8 cellular contexts compared by ENCODE assay signal in the genomic region with DNA sequence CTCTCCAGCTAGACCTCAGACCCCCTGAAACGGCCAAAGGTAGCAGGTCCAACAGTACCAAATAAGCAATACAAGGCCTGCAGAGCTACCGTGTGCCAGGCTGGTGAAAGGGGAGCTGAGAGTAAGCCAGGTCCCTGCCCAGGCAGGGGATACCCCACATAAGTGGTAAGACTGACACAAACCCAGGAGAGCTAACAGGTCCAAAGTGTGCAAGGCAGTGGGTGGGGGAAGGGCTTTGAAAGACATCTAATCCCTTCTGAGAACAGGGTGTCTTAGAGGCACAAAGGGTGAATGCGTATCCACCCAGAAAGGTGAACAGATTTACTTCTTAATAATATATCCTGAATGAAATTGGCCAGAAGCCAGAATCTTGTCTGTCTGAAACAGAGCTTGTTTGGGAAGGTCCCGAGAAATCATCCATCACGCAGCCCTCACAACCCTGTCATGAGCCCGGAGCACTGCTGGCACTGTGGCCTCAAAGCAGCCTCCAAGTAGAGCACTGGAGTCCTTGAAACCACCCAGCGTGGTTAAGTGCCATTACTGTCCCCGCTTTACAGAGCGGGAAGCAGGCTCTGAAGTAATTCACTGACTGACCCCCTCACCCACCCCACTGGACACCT. TPM values are rescaled to one million over a fixed set of nuclear protein-coding genes. Genes with fewer than 3 reads are reported as not detected.
A peak's percentile ranks its signal among the peaks of the same experiment; 100 is the strongest.
DNase-seq lines count a peak whose midpoint lies in the region; ATAC-seq and TF ChIP-seq lines count a peak whose summit lies in the region.

No MANE protein-coding gene starts in this region.

- no peak for ATAC-seq in activated CD8-positive, alpha-beta memory T cell treated with anti-CD3 and anti-CD28 coated beads, Interleukin-2, amount 10 ng/mL, durations not matched to agents 7 days and 5 days
- no peak for ATAC-seq in effector memory CD8-positive, alpha-beta T cell (replicated peaks)

- peak overlapping the region; percentile 98 for H3K4me2 ChIP-seq in OCI-LY7 (ENCODE audit: low read length)

- no peak for TF ChIP-seq CTCF in OCI-LY7 (conservative IDR thresholded peaks at IDR 0.05; ENCODE audit: low read length)

- no peaks in the 10 kb centered on the region for H3K27me3 ChIP-seq in mucosa of stomach (ENCODE audit: control insufficient read depth, insufficient read depth, low read length)

- H3K9me3 ChIP-seq in OCI-LY7 (ENCODE audit: low read length) (no peaks in the 10 kb centered on the region), mucosa of stomach (ENCODE audit: control insufficient read depth, low read length) (no peaks in the 10 kb centered on the region)

- H3K36me3 ChIP-seq in OCI-LY7 (ENCODE audit: insufficient read depth, low read length): peaks cover 43% of the 10 kb centered on the region
- no peaks in the 10 kb centered on the region for H3K36me3 ChIP-seq in mucosa of stomach (ENCODE audit: control insufficient read depth, insufficient read depth, low read length)

- no peaks in the 10 kb centered on the region for H3K9me2 ChIP-seq in OCI-LY7 (ENCODE audit: insufficient read depth, low read length)

- CTCF ChIA-PET in activated CD8-positive, alpha-beta memory T cell treated with anti-CD3 and anti-CD28 coated beads, Interleukin-2, amount 10 ng/mL, durations not matched to agents 7 days and 5 days (lab: Charles Lee): no interaction called here
- CTCF ChIA-PET in OCI-LY7 (lab: Charles Lee; ENCODE audit: unreplicated experiment): no interaction called here

- H4K20me1 ChIP-seq in OCI-LY7 (ENCODE audit: insufficient read depth, low read length): peaks cover 28% of the 10 kb centered on the region

- H3K27ac ChIP-seq in OCI-LY7 (ENCODE audit: low read depth, low read length, poor library complexity, severe bottlenecking): peak overlapping the region; percentile 75

- DNase-seq in activated CD8-positive, alpha-beta memory T cell treated with anti-CD3 and anti-CD28 coated beads, Interleukin-2, amount 10 ng/mL, durations not matched to agents 7 days and 5 days: no peak
- no peak for DNase-seq in activated CD8-positive, alpha-beta memory T cell treated with anti-CD3 and anti-CD28 coated beads, Interleukin-2, amount 50 U/mL, for 48 hours
- DNase-seq in OCI-LY7 (ENCODE audit: low spot score) (peak; percentile 35), NCI-H2196 treated with DMSO at 0.1 percent for 48 hours (lab: John Stamatoyannopoulos, UW; ENCODE audit: unreplicated experiment) (no peak), NCI-H2081 (lab: John Stamatoyannopoulos, UW) (no peak), NCI-H1436 treated with DMSO at 0.1 percent for 48 hours (lab: John Stamatoyannopoulos, UW) (no peak)
- peak in 1 of 3 experiments; percentile 5 for DNase-seq in effector memory CD8-positive, alpha-beta T cell

- H3K4me3 ChIP-seq in OCI-LY7 (ENCODE audit: low read depth, low read length, poor library complexity, severe bottlenecking): peak overlapping the region; percentile 95
- peak overlapping the region; percentile 92 for H3K4me3 ChIP-seq in mucosa of stomach (ENCODE audit: low read length)

- peaks cover 56% of the 10 kb centered on the region for H3K4me1 ChIP-seq in OCI-LY7 (ENCODE audit: insufficient read depth, low read length, poor library complexity, severe bottlenecking)
- peaks cover 40% of the 10 kb centered on the region for H3K4me1 ChIP-seq in mucosa of stomach (ENCODE audit: control insufficient read depth, insufficient read depth, low read length)

- peaks cover 64% of the 10 kb centered on the region for H3K79me2 ChIP-seq in OCI-LY7 (ENCODE audit: insufficient read depth, low read depth, low read length)

- H3K9me3 Mint-ChIP-seq in activated CD8-positive, alpha-beta memory T cell treated with anti-CD3 and anti-CD28 coated beads, Interleukin-2, amount 10 ng/mL, durations not matched to agents 7 days and 5 days (ENCODE audit: low read depth): no peaks in the 10 kb centered on the region
- no peaks in the 10 kb centered on the region for H3K9me3 Mint-ChIP-seq in effector memory CD8-positive, alpha-beta T cell

- BruUV-seq in OCI-LY7 (replicated peaks; lab: Mats Ljungman, UMichigan): no TSS peak

- H3K27ac Mint-ChIP-seq in activated CD8-positive, alpha-beta memory T cell treated with anti-CD3 and anti-CD28 coated beads, Interleukin-2, amount 10 ng/mL, durations not matched to agents 7 days and 5 days: peak overlapping the region; percentile 84
- peak overlapping the region; percentile 75 to 89 for H3K27ac Mint-ChIP-seq in effector memory CD8-positive, alpha-beta T cell

- peak overlapping the region; percentile 94 for H3K4me3 Mint-ChIP-seq in activated CD8-positive, alpha-beta memory T cell treated with anti-CD3 and anti-CD28 coated beads, Interleukin-2, amount 10 ng/mL, durations not matched to agents 7 days and 5 days
- H3K4me3 Mint-ChIP-seq in effector memory CD8-positive, alpha-beta T cell: peak overlapping the region; percentile 89 to 92

- H3K27me3 Mint-ChIP-seq in activated CD8-positive, alpha-beta memory T cell treated with anti-CD3 and anti-CD28 coated beads, Interleukin-2, amount 10 ng/mL, durations not matched to agents 7 days and 5 days: peaks cover 8% of the 10 kb centered on the region
- H3K27me3 Mint-ChIP-seq in effector memory CD8-positive, alpha-beta T cell: no peaks in the 10 kb centered on the region

- intact Hi-C loops in OCI-LY7 (cut with micrococcal nuclease; ENCODE audit: unreplicated experiment): loop anchor here (2.0 kb wide), 1 partner anchor 93 kb away; a partner anchor contains a TSS

- H3K4me1 Mint-ChIP-seq in activated CD8-positive, alpha-beta memory T cell treated with anti-CD3 and anti-CD28 coated beads, Interleukin-2, amount 10 ng/mL, durations not matched to agents 7 days and 5 days: peaks cover 52% of the 10 kb centered on the region
- peaks cover 30 to 41% of the 10 kb centered on the region in 2 donors for H3K4me1 Mint-ChIP-seq in effector memory CD8-positive, alpha-beta T cell (ENCODE audit: low read depth in 2 of 2)

- peak overlapping the region; percentile 79 for H3K9ac ChIP-seq in mucosa of stomach (ENCODE audit: low read length)

- peaks cover 11% of the 10 kb centered on the region for H3K36me3 Mint-ChIP-seq in activated CD8-positive, alpha-beta memory T cell treated with anti-CD3 and anti-CD28 coated beads, Interleukin-2, amount 10 ng/mL, durations not matched to agents 7 days and 5 days
- H3K36me3 Mint-ChIP-seq in effector memory CD8-positive, alpha-beta T cell (ENCODE audit: insufficient read depth): peaks cover 3% of the 10 kb centered on the region

- POLR2A ChIA-PET in OCI-LY7 (lab: Charles Lee): interaction anchor here (0.6 to 1.6 kb wide), 4 partner anchors 8 to 629 kb away, joined by 3 to 6 read pairs (median 4); a partner anchor contains a TSS

- H2AFZ ChIP-seq in OCI-LY7 (ENCODE audit: low read length): no peak overlapping the region

RNA-seq across cellular contexts. Expression of a gene that starts 1.5 kb away (rescaled TPM):
- 100 to 1,000 TPM; 226 to 231 TPM for total RNA-seq in activated CD8-positive, alpha-beta memory T cell treated with anti-CD3 and anti-CD28 coated beads, Interleukin-2, amount 10 ng/mL, durations not matched to agents 7 days and 5 days
- total RNA-seq in OCI-LY7 (2014; rRNA removed; shearing (Covaris generic)): 248 and 325 TPM in 2 replicates
- total RNA-seq in OCI-LY7 (2022): 386 and 415 TPM in 2 replicates
